In the genomic region with DNA sequence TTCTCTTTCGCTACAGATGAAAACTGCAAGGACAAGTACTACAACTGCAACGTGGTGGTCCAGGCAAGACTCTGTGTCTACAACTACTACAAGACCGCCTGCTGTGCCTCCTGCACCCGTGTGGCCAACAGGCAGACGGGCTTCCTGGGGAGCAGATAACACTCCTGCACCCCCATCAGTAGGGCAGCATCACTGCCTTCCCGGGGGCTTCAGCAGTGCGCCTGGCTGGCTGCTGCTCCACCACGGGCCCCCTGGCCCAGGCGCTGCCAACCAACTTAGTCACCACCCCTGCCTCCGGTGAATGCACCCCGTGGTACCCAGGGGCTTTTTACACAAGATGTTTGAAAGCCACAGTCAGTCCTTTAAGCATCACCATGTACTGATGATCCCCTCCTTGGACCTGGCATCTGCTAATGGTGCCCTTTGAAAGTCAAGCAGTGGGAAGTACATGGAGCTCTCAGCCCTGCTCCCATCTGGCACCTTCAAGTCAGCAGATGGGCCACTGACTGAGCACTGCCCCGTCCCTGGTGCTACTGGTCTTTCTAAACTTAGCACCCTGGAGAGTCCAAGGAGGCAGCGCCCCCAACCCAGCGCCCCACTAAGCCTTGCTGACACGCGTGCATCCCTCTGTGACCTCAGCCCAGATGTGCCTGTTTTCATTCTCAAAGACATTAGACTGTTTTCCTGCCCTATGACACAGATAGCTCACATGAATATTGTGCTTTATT, we compare ENCODE assay signal across 18 cellular contexts.
"Had no signal": no experiment of that assay in that cellular context is flagged by ENCODE, and none has a peak within 500 bp of the region (broad histone marks: within the 10 kb centered on the region; RNA-seq: fewer than 3 reads in every experiment).

No MANE protein-coding gene starts in this region.

- H3K9me3 Mint-ChIP-seq: activated B cell treated with CpG ODN at 0.5 μM for 24 hours; activated CD4-positive, alpha-beta memory T cell treated with anti-CD3 and anti-CD28 coated beads, Interleukin-2, amount 10 ng/mL, durations not matched to agents 7 days and 5 days; dendritic cell treated with granulocyte-macrophage colony-stimulating factor and Interleukin-4, amounts not matched to agents 40 ng/mL and 50 ng/mL, for 4 days; nephron; T-helper 2 cell treated with Interferon-gamma antibody and Interleukin-4, amounts not matched to agents 5 μg/mL and 100 μg/mL, for 36 hours had no signal

- H3K27me3 Mint-ChIP-seq: activated CD4-positive, alpha-beta memory T cell treated with anti-CD3 and anti-CD28 coated beads, Interleukin-2, amount 10 ng/mL, durations not matched to agents 7 days and 5 days; dendritic cell treated with granulocyte-macrophage colony-stimulating factor and Interleukin-4, amounts not matched to agents 40 ng/mL and 50 ng/mL, for 4 days had no signal

- H3K36me3 ChIP-seq: breast epithelium, esophagus muscularis mucosa, tibial nerve, vagina had no signal

- H3K4me3 Mint-ChIP-seq: activated B cell treated with CpG ODN at 0.5 μM for 24 hours; activated CD4-positive, alpha-beta memory T cell treated with anti-CD3 and anti-CD28 coated beads, Interleukin-2, amount 10 ng/mL, durations not matched to agents 7 days and 5 days; dendritic cell treated with granulocyte-macrophage colony-stimulating factor and Interleukin-4, amounts not matched to agents 40 ng/mL and 50 ng/mL, for 4 days; nephron; T-helper 2 cell treated with Interferon-gamma antibody and Interleukin-4, amounts not matched to agents 5 μg/mL and 100 μg/mL, for 36 hours had no signal

- H3K4me1 ChIP-seq: breast epithelium, vagina had no signal

- H3K9me3 ChIP-seq: breast epithelium, esophagus muscularis mucosa, tibial nerve, vagina had no signal

- DNase-seq: activated B cell treated with CpG ODN at 0.5 μM for 24 hours; activated CD4-positive, alpha-beta memory T cell treated with anti-CD3 and anti-CD28 coated beads, Interleukin-2, amount 10 ng/mL, durations not matched to agents 7 days and 5 days; activated CD4-positive, alpha-beta T cell treated with anti-CD3 and anti-CD28 coated beads for 4 hours; activated naive CD4-positive, alpha-beta T cell treated with anti-CD3 and anti-CD28 coated beads, Interleukin-2, amount 50 U/mL, for 16 hours; activated T-cell treated with anti-CD3 and anti-CD28 coated beads, Interleukin-2, amount 50 U/mL, for 1 hour; aorta; effector CD8-positive, alpha-beta T cell; nucleus accumbens; retina; stimulated activated naive CD8-positive, alpha-beta T cell treated with anti-CD3 and anti-CD28 coated beads, Interleukin-15, Interleukin-2, amounts not matched to agents 100 U/mL and 50 U/mL, for 24 hours; substantia nigra had no signal

- H3K27me3 ChIP-seq: breast epithelium, esophagus muscularis mucosa, tibial nerve, vagina had no signal

- ATAC-seq: stimulated activated naive CD8-positive, alpha-beta T cell treated with anti-CD3 and anti-CD28 coated beads, Interleukin-15, Interleukin-2, amounts not matched to agents 100 U/mL and 50 U/mL, for 24 hours had no signal

- H3K27ac ChIP-seq: breast epithelium, esophagus muscularis mucosa, tibial nerve, vagina had no signal

- H3K27ac Mint-ChIP-seq: activated B cell treated with CpG ODN at 0.5 μM for 24 hours; activated CD4-positive, alpha-beta memory T cell treated with anti-CD3 and anti-CD28 coated beads, Interleukin-2, amount 10 ng/mL, durations not matched to agents 7 days and 5 days; dendritic cell treated with granulocyte-macrophage colony-stimulating factor and Interleukin-4, amounts not matched to agents 40 ng/mL and 50 ng/mL, for 4 days; nephron; T-helper 2 cell treated with Interferon-gamma antibody and Interleukin-4, amounts not matched to agents 5 μg/mL and 100 μg/mL, for 36 hours had no signal

- H3K4me3 ChIP-seq: breast epithelium, esophagus muscularis mucosa, tibial nerve, vagina had no signal
